11 cellular contexts compared by ENCODE assay signal in the genomic region with DNA sequence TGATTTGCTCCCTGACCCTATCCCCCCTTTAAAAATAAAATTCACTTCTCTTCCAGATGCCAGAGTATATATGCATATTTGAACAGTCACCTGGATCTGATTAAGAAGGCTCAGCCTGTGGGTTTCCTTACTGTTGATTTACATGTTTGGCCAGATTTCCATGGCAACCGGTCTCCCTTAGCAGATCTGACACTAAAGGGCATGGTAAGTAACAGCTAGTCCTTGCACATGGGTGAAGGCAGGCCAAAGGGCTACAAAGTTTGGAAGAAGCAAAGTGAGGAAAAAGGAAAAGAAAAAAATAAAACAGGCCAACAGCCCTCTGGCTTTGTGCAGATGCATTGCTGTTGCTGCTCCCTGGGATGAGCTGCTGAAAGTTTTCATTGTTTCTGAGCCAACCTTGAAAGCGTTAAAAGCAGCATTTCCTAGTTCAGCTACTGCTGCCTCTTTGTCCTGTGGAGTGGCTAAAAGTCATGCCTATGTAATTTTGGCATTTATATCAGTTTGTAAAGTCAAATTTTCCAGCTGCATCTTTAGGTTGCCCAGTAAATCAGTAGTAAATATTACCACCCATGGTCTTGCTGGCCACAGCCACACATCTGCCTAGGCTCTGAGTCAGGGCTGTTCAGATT.
DNase-seq lines count a peak whose midpoint lies in the region; ATAC-seq and TF ChIP-seq lines count a peak whose summit lies in the region.
"Had no signal": no experiment of that assay in that cellular context is flagged by ENCODE, and none has a peak within 500 bp of the region (broad histone marks: within the 10 kb centered on the region; RNA-seq: fewer than 3 reads in every experiment).

No MANE protein-coding gene starts in this region.

- H3K4me3 Mint-ChIP-seq in naive thymus-derived CD4-positive, alpha-beta T cell: no peak overlapping the region

- no peaks in the 10 kb centered on the region for H3K9me3 Mint-ChIP-seq in naive thymus-derived CD4-positive, alpha-beta T cell

- TF ChIP-seq POLR2A in stomach (IDR thresholded peaks at IDR 0.05) (no peak), lower leg skin (IDR thresholded peaks at IDR 0.05) (no peak)

- intact Hi-C loops in A673 (cut with micrococcal nuclease; ENCODE audit: unreplicated experiment): no loop called here
- intact Hi-C loops in stomach (cut with DNase I; ENCODE audit: low total_unique reads): no loop called here
- intact Hi-C loops in naive thymus-derived CD4-positive, alpha-beta T cell (cut with micrococcal nuclease): no loop called here
- intact Hi-C loops in lower leg skin (cut with DNase I; ENCODE audit: low total_unique reads): no loop called here

- no peak overlapping the region for H3K27ac Mint-ChIP-seq in naive thymus-derived CD4-positive, alpha-beta T cell

- TF ChIP-seq CTCF in A673 (conservative IDR thresholded peaks at IDR 0.05; ENCODE audit: low read depth, low read length) (no peak), HFF-Myc (IDR thresholded peaks at IDR 0.05; ENCODE audit: low read depth, low read length, missing control alignments) (no peak), kidney epithelial cell (IDR thresholded peaks at IDR 0.05; ENCODE audit: insufficient read depth, low read length, poor library complexity, severe bottlenecking) (no peak), stomach (IDR thresholded peaks at IDR 0.05) (no peak), lower leg skin (IDR thresholded peaks at IDR 0.05) (no peak)

- CTCF ChIA-PET in A673 (lab: Charles Lee): no interaction called here
- CTCF ChIA-PET in naive thymus-derived CD4-positive, alpha-beta T cell (lab: Charles Lee): no interaction called here

- no TSS peak for BruUV-seq in A673 (replicated peaks; lab: Mats Ljungman, UMichigan)

- no peaks in the 10 kb centered on the region for H3K27me3 Mint-ChIP-seq in naive thymus-derived CD4-positive, alpha-beta T cell

- H3K36me3 ChIP-seq in A673 (ENCODE audit: insufficient read depth, low read length, poor library complexity, severe bottlenecking): no peaks in the 10 kb centered on the region
- no peaks in the 10 kb centered on the region for H3K36me3 ChIP-seq in kidney epithelial cell (ENCODE audit: control insufficient read depth, insufficient read depth, low read length)
- no peaks in the 10 kb centered on the region for H3K36me3 ChIP-seq in stomach
- H3K36me3 ChIP-seq in naive thymus-derived CD4-positive, alpha-beta T cell (ENCODE audit: control insufficient read depth in 2 of 3, insufficient read depth in 3 of 3, low read length in 3 of 3): no peaks in the 10 kb centered on the region
- H3K36me3 ChIP-seq: colonic mucosa had no signal

- POLR2A ChIA-PET in A673 (lab: Charles Lee; ENCODE audit: low non-redundant PET): no interaction called here
- POLR2A ChIA-PET in naive thymus-derived CD4-positive, alpha-beta T cell (lab: Charles Lee): no interaction called here

- H3K36me3 Mint-ChIP-seq in naive thymus-derived CD4-positive, alpha-beta T cell: peaks cover 0 to 15% (median 0%) of the 10 kb centered on the region in 5 donors

- H3K4me1 Mint-ChIP-seq in naive thymus-derived CD4-positive, alpha-beta T cell: peaks cover 0 to 2% (median 0%) of the 10 kb centered on the region in 7 donors

- H3K27me3 ChIP-seq in A673 (replicated peaks; ENCODE audit: insufficient read depth, low read depth, low read length, poor library complexity) (no peaks in the 10 kb centered on the region), kidney epithelial cell (ENCODE audit: control insufficient read depth, insufficient read depth, low read length) (no peaks in the 10 kb centered on the region), stomach (no peaks in the 10 kb centered on the region)
- no peaks in the 10 kb centered on the region for H3K27me3 ChIP-seq in naive thymus-derived CD4-positive, alpha-beta T cell (ENCODE audit: control insufficient read depth in 2 of 2, insufficient read depth in 2 of 2, low read length in 2 of 2)
- H3K27me3 ChIP-seq: colonic mucosa had no signal

- no peaks in the 10 kb centered on the region for H3K9me3 ChIP-seq in A673 (ENCODE audit: low read depth, low read length, poor library complexity, severe bottlenecking)
- H3K9me3 ChIP-seq in stomach: no peaks in the 10 kb centered on the region
- H3K9me3 ChIP-seq in naive thymus-derived CD4-positive, alpha-beta T cell (ENCODE audit: control insufficient read depth in 2 of 3, low read length in 3 of 3): no peaks in the 10 kb centered on the region
- H3K9me3 ChIP-seq: colonic mucosa had no signal

- TF ChIP-seq EP300 in stomach (IDR thresholded peaks at IDR 0.05): no peak

- WGBS in stomach, 5 donors: 25 to 52% (median 41%) methylated on average over 2 of the region's 2 CpGs
- WGBS in lower leg skin, 2 donors: 32 to 35% methylated on average over 2 of the region's 2 CpGs

- H3K4me1 ChIP-seq in A673 (ENCODE audit: insufficient read depth, low read length, poor library complexity, severe bottlenecking) (peaks cover 3% of the 10 kb centered on the region), stomach (peaks cover 4 to 12% (median 8%) of the 10 kb centered on the region in 4 donors)
- H3K4me1 ChIP-seq in naive thymus-derived CD4-positive, alpha-beta T cell (ENCODE audit: control insufficient read depth in 2 of 2, insufficient read depth in 2 of 2, low read length in 2 of 2): no peaks in the 10 kb centered on the region
- H3K4me1 ChIP-seq: colonic mucosa had no signal

- H3K4me3 ChIP-seq in A673 (ENCODE audit: low read depth, low read length, poor library complexity, severe bottlenecking) (no peak overlapping the region), HFF-Myc (replicated peaks; ENCODE audit: low read depth, low read length) (no peak overlapping the region), kidney epithelial cell (ENCODE audit: low read depth, low read length) (no peak overlapping the region), stomach (no peak overlapping the region), lower leg skin (ENCODE audit: low read depth, poor library complexity, severe bottlenecking) (no peak overlapping the region)
- no peak overlapping the region for H3K4me3 ChIP-seq in naive thymus-derived CD4-positive, alpha-beta T cell (ENCODE audit: low read length)
- H3K4me3 ChIP-seq: colonic mucosa, PC-9 had no signal

- no peak overlapping the region for H3K27ac ChIP-seq in A673 (ENCODE audit: low read depth, low read length, poor library complexity, severe bottlenecking)
- H3K27ac ChIP-seq in stomach: no peak overlapping the region
- H3K27ac ChIP-seq in naive thymus-derived CD4-positive, alpha-beta T cell (ENCODE audit: low read depth, low read length): no peak overlapping the region
- H3K27ac ChIP-seq: colonic mucosa, PC-9 had no signal

- ATAC-seq in naive thymus-derived CD4-positive, alpha-beta T cell: no peak

- DNase-seq in A673 (ENCODE audit: low spot score): peak; percentile 33
- DNase-seq in HFF-Myc (ENCODE audit: extremely low read depth, low read depth): peak; percentile 99
- DNase-seq in dedifferentiated amniotic fluid mesenchymal stem cell (ENCODE audit: extremely low spot score): peak; percentile 31
- peak; percentile 29 for DNase-seq in kidney epithelial cell (ENCODE audit: low read depth)
- no peak for DNase-seq in activated CD4-positive, CD25-positive, alpha-beta regulatory T cell (lab: John Stamatoyannopoulos, UW)
- no peak for DNase-seq in stomach
- DNase-seq in naive thymus-derived CD4-positive, alpha-beta T cell: no peak
- DNase-seq in lower leg skin (ENCODE audit: low spot score in 2 of 2): no peak
- DNase-seq: colonic mucosa, KG1, PC-9 had no signal

Comparison
In these comparisons a context has a peak if more than half of its experiments do, and no peak if none do; other contexts are left out.
1. DNase-seq: peak in A673 (single experiment), HFF-Myc (single experiment), dedifferentiated amniotic fluid mesenchymal stem cell (single experiment) and kidney epithelial cell (single experiment); none in activated CD4-positive, CD25-positive, alpha-beta regulatory T cell (0 of 4), stomach (single experiment), naive thymus-derived CD4-positive, alpha-beta T cell (0 of 9) and lower leg skin (0 of 2).